In genomic region chr18:56997200-56997599, GRCh38 we compare ENCODE assay signal across 29 cellular contexts.
"Had no signal": no experiment of that assay in that cellular context is flagged by ENCODE, and none has a peak within 500 bp of the region (broad histone marks: within the 10 kb centered on the region; RNA-seq: fewer than 3 reads in every experiment).

No MANE protein-coding gene starts in this region.

- H3K27ac Mint-ChIP-seq: stimulated activated effector memory CD8-positive, alpha-beta T cell treated with anti-CD3 and anti-CD28 coated beads, Interleukin-12 subunit alpha, Interleukin-12 subunit beta, amount 100 ng/mL, for 72 hours; stimulated activated memory B cell treated with anti-CD40 and anti-IgM and Interleukin-4, amounts not matched to agents 10 μg/mL and 1 μg/mL and 100 μg/mL, for 72 hours; stimulated activated naive B cell treated with anti-CD40 and anti-IgM and Interleukin-4, amounts not matched to agents 10 μg/mL and 1 μg/mL and 100 μg/mL, for 72 hours; stimulated activated naive CD8-positive, alpha-beta T cell treated with anti-CD3 and anti-CD28 coated beads, Interleukin-15, amount 100 ng/mL, for 72 hours; stimulated activated naive CD8-positive, alpha-beta T cell treated with anti-CD3 and anti-CD28 coated beads, Interleukin-15, Interleukin-2, amounts not matched to agents 100 ng/mL and 50 ng/mL, for 24 hours; type B pancreatic cell had no signal

- FAIRE-seq: urothelium cell line had no signal

- H3K4me1 ChIP-seq: stomach, tibial nerve, upper lobe of left lung, upper lobe of right lung, uterus, vagina had no signal

- H3K4me1 Mint-ChIP-seq: stimulated activated effector memory CD8-positive, alpha-beta T cell treated with anti-CD3 and anti-CD28 coated beads, Interleukin-12 subunit alpha, Interleukin-12 subunit beta, amount 100 ng/mL, for 72 hours; stimulated activated memory B cell treated with anti-CD40 and anti-IgM and Interleukin-4, amounts not matched to agents 10 μg/mL and 1 μg/mL and 100 μg/mL, for 72 hours had no signal

- H3K27ac ChIP-seq: stomach, suprapubic skin, testis, thoracic aorta, thyroid gland, tibial artery, tibial nerve, transverse colon, upper lobe of left lung, upper lobe of right lung, uterus, vagina had no signal

- H3K4me3 Mint-ChIP-seq: stimulated activated effector memory CD8-positive, alpha-beta T cell treated with anti-CD3 and anti-CD28 coated beads, Interleukin-12 subunit alpha, Interleukin-12 subunit beta, amount 100 ng/mL, for 72 hours; stimulated activated memory B cell treated with anti-CD40 and anti-IgM and Interleukin-4, amounts not matched to agents 10 μg/mL and 1 μg/mL and 100 μg/mL, for 72 hours; stimulated activated naive B cell treated with anti-CD40 and anti-IgM and Interleukin-4, amounts not matched to agents 10 μg/mL and 1 μg/mL and 100 μg/mL, for 72 hours; stimulated activated naive CD8-positive, alpha-beta T cell treated with anti-CD3 and anti-CD28 coated beads, Interleukin-15, amount 100 ng/mL, for 72 hours; stimulated activated naive CD8-positive, alpha-beta T cell treated with anti-CD3 and anti-CD28 coated beads, Interleukin-15, Interleukin-2, amounts not matched to agents 100 ng/mL and 50 ng/mL, for 24 hours; type B pancreatic cell had no signal

- H3K36me3 Mint-ChIP-seq: stimulated activated effector memory CD8-positive, alpha-beta T cell treated with anti-CD3 and anti-CD28 coated beads, Interleukin-12 subunit alpha, Interleukin-12 subunit beta, amount 100 ng/mL, for 72 hours; type B pancreatic cell had no signal

- H3K27me3 Mint-ChIP-seq: stimulated activated memory B cell treated with anti-CD40 and anti-IgM and Interleukin-4, amounts not matched to agents 10 μg/mL and 1 μg/mL and 100 μg/mL, for 72 hours; stimulated activated naive B cell treated with anti-CD40 and anti-IgM and Interleukin-4, amounts not matched to agents 10 μg/mL and 1 μg/mL and 100 μg/mL, for 72 hours; stimulated activated naive CD8-positive, alpha-beta T cell treated with anti-CD3 and anti-CD28 coated beads, Interleukin-15, amount 100 ng/mL, for 72 hours; stimulated activated naive CD8-positive, alpha-beta T cell treated with anti-CD3 and anti-CD28 coated beads, Interleukin-15, Interleukin-2, amounts not matched to agents 100 ng/mL and 50 ng/mL, for 24 hours; type B pancreatic cell had no signal

- H3K9me3 Mint-ChIP-seq: stimulated activated effector memory CD8-positive, alpha-beta T cell treated with anti-CD3 and anti-CD28 coated beads, Interleukin-12 subunit alpha, Interleukin-12 subunit beta, amount 100 ng/mL, for 72 hours; stimulated activated memory B cell treated with anti-CD40 and anti-IgM and Interleukin-4, amounts not matched to agents 10 μg/mL and 1 μg/mL and 100 μg/mL, for 72 hours; stimulated activated naive B cell treated with anti-CD40 and anti-IgM and Interleukin-4, amounts not matched to agents 10 μg/mL and 1 μg/mL and 100 μg/mL, for 72 hours; stimulated activated naive CD8-positive, alpha-beta T cell treated with anti-CD3 and anti-CD28 coated beads, Interleukin-15, amount 100 ng/mL, for 72 hours; stimulated activated naive CD8-positive, alpha-beta T cell treated with anti-CD3 and anti-CD28 coated beads, Interleukin-15, Interleukin-2, amounts not matched to agents 100 ng/mL and 50 ng/mL, for 24 hours; type B pancreatic cell had no signal

- H3K36me3 ChIP-seq: stomach, suprapubic skin, thoracic aorta, thyroid gland, tibial artery, tibial nerve, transverse colon, upper lobe of left lung, upper lobe of right lung, uterus, vagina had no signal

- H3K4me3 ChIP-seq: stomach, suprapubic skin, testis, thoracic aorta, thyroid gland, tibial artery, tibial nerve, transverse colon, upper lobe of left lung, upper lobe of right lung, uterus, vagina had no signal

- DNase-seq: stimulated activated CD4-positive, alpha-beta T cell treated with anti-CD3 and anti-CD28 coated beads, Interleukin-2, amount 100 ng/mL, for 48 hours; stimulated activated CD4-positive, alpha-beta T cell treated with anti-CD3 and anti-CD28 coated beads, Interleukin-4, amount 100 ng/mL, for 1 hour; stimulated activated CD4-positive, alpha-beta T cell treated with anti-CD3 and anti-CD28 coated beads, Interleukin-4, amount 100 ng/mL, for 24 hours; stimulated activated CD4-positive, alpha-beta T cell treated with anti-CD3 and anti-CD28 coated beads, Interleukin-4, amount 100 ng/mL, for 4 hours; stimulated activated CD8-positive, alpha-beta memory T cell treated with anti-CD3 and anti-CD28 coated beads, Interleukin-4, amount 100 ng/mL, for 48 hours; stimulated activated naive B cell treated with anti-CD40 and anti-IgM and Interleukin-4, amounts not matched to agents 10 μg/mL and 1 μg/mL and 100 μg/mL, for 72 hours; stimulated activated naive CD4-positive, alpha-beta T cell; stimulated activated naive CD4-positive, alpha-beta T cell treated with Interleukin-2 at 50 U/mL for 16 hours; stimulated activated naive CD8-positive, alpha-beta T cell treated with anti-CD3 and anti-CD28 coated beads, Interleukin-15, amount 100 ng/mL, for 72 hours; stimulated activated naive CD8-positive, alpha-beta T cell treated with anti-CD3 and anti-CD28 coated beads, Interleukin-15, Interleukin-2, amounts not matched to agents 100 U/mL and 50 U/mL, for 24 hours; stomach; substantia nigra; testis; thyroid gland; tibial artery; transverse colon; trophoblast cell; upper lobe of left lung; upper lobe of right lung; uterus had no signal

- H3K9me3 ChIP-seq: stomach, suprapubic skin, testis, thoracic aorta, thyroid gland, tibial artery, tibial nerve, transverse colon, upper lobe of left lung, upper lobe of right lung, uterus, vagina had no signal

- H3K27me3 ChIP-seq: stomach, suprapubic skin, testis, thyroid gland, tibial artery, tibial nerve, transverse colon, upper lobe of left lung, upper lobe of right lung, uterus, vagina had no signal

- ATAC-seq: stimulated activated effector memory CD8-positive, alpha-beta T cell treated with anti-CD3 and anti-CD28 coated beads, Interleukin-12 subunit alpha, Interleukin-12 subunit beta, amount 100 ng/mL, for 72 hours; stimulated activated memory B cell treated with anti-CD40 and anti-IgM and Interleukin-4, amounts not matched to agents 10 μg/mL and 1 μg/mL and 100 μg/mL, for 72 hours; stimulated activated naive B cell treated with anti-CD40 and anti-IgM and Interleukin-4, amounts not matched to agents 10 μg/mL and 1 μg/mL and 100 μg/mL, for 72 hours; stimulated activated naive CD8-positive, alpha-beta T cell treated with anti-CD3 and anti-CD28 coated beads, Interleukin-15, amount 100 ng/mL, for 72 hours; stimulated activated naive CD8-positive, alpha-beta T cell treated with anti-CD3 and anti-CD28 coated beads, Interleukin-15, Interleukin-2, amounts not matched to agents 100 U/mL and 50 U/mL, for 24 hours; upper lobe of right lung had no signal
